9 cellular contexts compared by ENCODE assay signal in genomic region chr13:94309997-94310842, GRCh38.
DNase-seq lines count a peak whose midpoint lies in the region; ATAC-seq and TF ChIP-seq lines count a peak whose summit lies in the region.
"Had no signal": no experiment of that assay in that cellular context is flagged by ENCODE, and none has a peak within 500 bp of the region (broad histone marks: within the 10 kb centered on the region; RNA-seq: fewer than 3 reads in every experiment).

No MANE protein-coding gene starts in this region.

- TF ChIP-seq CTCF in left ventricle myocardium inferior (IDR thresholded peaks at IDR 0.05; ENCODE audit: borderline replicate concordance) (no peak), upper lobe of right lung (IDR thresholded peaks at IDR 0.05) (no peak)

- intact Hi-C loops in left ventricle myocardium inferior (cut with micrococcal nuclease) = no loop called here
- intact Hi-C loops in upper lobe of right lung (cut with DNase I) = no loop called here

- DNase-seq in HK-2 (ENCODE audit: unreplicated experiment) (peak; percentile 7), amniotic stem cell (lab: John Stamatoyannopoulos, UW) (peak; percentile 30), left ventricle myocardium inferior (no peak), stromal cell of bone marrow (ENCODE audit: low read depth) (peak; percentile 68), upper lobe of right lung (no peak), NOMO-1 (lab: John Stamatoyannopoulos, UW; ENCODE audit: unreplicated experiment in 2 of 2) (no peak)
- DNase-seq: NCI-H510A; stimulated activated naive CD4-positive, alpha-beta T cell had no signal

- no peak for ATAC-seq in upper lobe of right lung
- no peak for ATAC-seq in GM18909 (IDR thresholded peaks at IDR 0.05; ENCODE audit: poor library complexity, unreplicated experiment)

- no peaks in the 10 kb centered on the region for H3K27me3 ChIP-seq in left ventricle myocardium inferior (ENCODE audit: low read depth)
- no peaks in the 10 kb centered on the region for H3K27me3 ChIP-seq in upper lobe of right lung

- H3K36me3 ChIP-seq in left ventricle myocardium inferior (no peaks in the 10 kb centered on the region), upper lobe of right lung (no peaks in the 10 kb centered on the region)

- peak overlapping the region; percentile 23 for H3K27ac ChIP-seq in left ventricle myocardium inferior (replicated peaks)
- H3K27ac ChIP-seq in upper lobe of right lung = no peak overlapping the region

- H3K4me3 ChIP-seq in left ventricle myocardium inferior = no peak overlapping the region
- no peak overlapping the region for H3K4me3 ChIP-seq in upper lobe of right lung

- H3K4me1 ChIP-seq in left ventricle myocardium inferior (peaks cover 22% of the 10 kb centered on the region), upper lobe of right lung (no peaks in the 10 kb centered on the region)

- no peaks in the 10 kb centered on the region for H3K9me3 ChIP-seq in left ventricle myocardium inferior (replicated peaks)
- no peaks in the 10 kb centered on the region for H3K9me3 ChIP-seq in upper lobe of right lung

Comparison
In these comparisons a context has a peak if more than half of its experiments do, and no peak if none do; other contexts are left out.
1. DNase-seq: peak in HK-2 (single experiment), amniotic stem cell (single experiment) and stromal cell of bone marrow (single experiment); none in left ventricle myocardium inferior (single experiment), upper lobe of right lung (single experiment) and NOMO-1 (0 of 2).